16 cellular contexts compared by ENCODE assay signal in genomic region chr13:108700421-108701170, GRCh38.
DNase-seq lines count a peak whose midpoint lies in the region; ATAC-seq and TF ChIP-seq lines count a peak whose summit lies in the region.
"Had no signal": no experiment of that assay in that cellular context is flagged by ENCODE, and none has a peak within 500 bp of the region (broad histone marks: within the 10 kb centered on the region; RNA-seq: fewer than 3 reads in every experiment).

No MANE protein-coding gene starts in this region.

- CTCF ChIA-PET in AG04450 (lab: Charles Lee), result no interaction called here

- TF ChIP-seq CTCF in AG04450 (IDR thresholded peaks at IDR 0.05; ENCODE audit: low read depth, low read length) (no peak), GM10266 (IDR thresholded peaks at IDR 0.05; ENCODE audit: control insufficient read depth, insufficient read depth, low read depth, missing control alignments) (no peak)

- no peak for ATAC-seq in GM21447 (IDR thresholded peaks at IDR 0.05; ENCODE audit: unreplicated experiment)
- ATAC-seq in HG02610 (IDR thresholded peaks at IDR 0.05; ENCODE audit: unreplicated experiment), result no peak
- ATAC-seq: activated CD8-positive, alpha-beta T cell treated with anti-CD3 and anti-CD28 coated beads for 36 hours; activated T-helper 17 cell treated with anti-CD3 and anti-CD28 coated beads, Interleukin-2, amount 50 U/mL, for 72 hours; esophagus mucosa; HepG2; left lobe of liver had no signal

- no peaks in the 10 kb centered on the region for H3K36me3 ChIP-seq in SK-N-MC (ENCODE audit: insufficient read depth, low read length)

- H3K9me3 ChIP-seq in AG04450 (ENCODE audit: control insufficient read depth, insufficient read depth, low read length), result no peaks in the 10 kb centered on the region
- peaks cover 3% of the 10 kb centered on the region; the same call in 1 of the 2 replicates for H3K9me3 ChIP-seq in SK-N-MC (ENCODE audit: low read depth, low read length)

- H3K4me3 ChIP-seq in AG04450 (ENCODE audit: low read depth, low read length), result no peak overlapping the region
- H3K4me3 ChIP-seq in SK-N-MC, result peak overlapping the region; percentile 36; the same call in 1 of the 2 replicates

- H3K27ac ChIP-seq in AG04450 (ENCODE audit: low read depth, low read length) (no peak overlapping the region), SK-N-MC (no peak overlapping the region)

- H3K9ac ChIP-seq in SK-N-MC (ENCODE audit: insufficient read length), result no peak overlapping the region

- H3K27me3 ChIP-seq in AG04450 (ENCODE audit: control insufficient read depth, insufficient read depth, low read length), result no peaks in the 10 kb centered on the region

- DNase-seq in AG04450 (ENCODE audit: low read depth, low spot score) (peak; percentile 2), HPDE6-E6E7 (ENCODE audit: extremely low spot score) (peak; percentile 16), SK-N-MC (ENCODE audit: low read depth, low spot score) (no peak), fibroblast of the conjunctiva (ENCODE audit: low read depth) (peak; percentile 14), GM10266 (ENCODE audit: extremely low spot score) (no peak), NCI-H1048 (lab: John Stamatoyannopoulos, UW) (no peak)
- DNase-seq: activated CD8-positive, alpha-beta T cell treated with anti-CD3 and anti-CD28 coated beads for 36 hours; amygdala; NCI-H1105 treated with DMSO at 0.1 percent for 48 hours; posterior cingulate gyrus had no signal

- POLR2A ChIA-PET in AG04450 (lab: Yijun Ruan, JAX), result interaction anchor here (0.5 kb wide), 1 partner anchor 126 kb away, joined by 3 read pairs; no protein-coding TSS in a partner anchor

Comparison
In these comparisons a context has a peak if more than half of its experiments do, and no peak if none do; other contexts are left out.
1. DNase-seq: peak in AG04450 (single experiment), HPDE6-E6E7 (single experiment) and fibroblast of the conjunctiva (single experiment); none in SK-N-MC (single experiment), GM10266 (single experiment) and NCI-H1048 (single experiment).